In the genomic region with DNA sequence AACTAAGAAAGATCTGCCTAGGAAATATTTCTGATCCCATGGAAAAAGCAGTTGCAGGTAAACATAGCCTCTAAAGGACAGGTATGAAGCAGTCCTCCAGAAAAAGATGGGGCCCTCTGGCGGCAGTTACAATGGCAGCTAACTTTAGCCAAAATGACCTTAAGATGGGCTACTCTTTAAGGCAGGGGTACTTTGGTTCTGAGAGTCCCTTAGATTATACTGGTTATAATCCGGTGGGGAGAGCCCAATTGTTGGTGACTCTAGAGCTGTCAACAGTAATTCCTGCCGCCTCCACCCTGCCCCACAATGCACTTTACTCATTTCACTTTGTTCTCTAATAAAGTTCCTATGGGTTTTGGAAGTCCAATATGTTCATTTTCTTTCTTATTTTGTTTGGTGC, we compare ENCODE assay signal across 16 cellular contexts.
DNase-seq lines count a peak whose midpoint lies in the region; ATAC-seq, FAIRE-seq and TF ChIP-seq lines count a peak whose summit lies in the region.
"Had no signal": no experiment of that assay in that cellular context is flagged by ENCODE, and none has a peak within 500 bp of the region (broad histone marks: within the 10 kb centered on the region; RNA-seq: fewer than 3 reads in every experiment).

No MANE protein-coding gene starts in this region.

- peak; percentile 60 for ATAC-seq in WTC11
- ATAC-seq: SK-N-SH treated with all-trans-retinoic acid at 6 μM for 48 hours had no signal

- H3K4me1 Mint-ChIP-seq in HFFc6 (ENCODE audit: low read depth) (no peaks in the 10 kb centered on the region), WTC11 (peaks cover 16% of the 10 kb centered on the region)
- H3K4me1 Mint-ChIP-seq: activated naive CD8-positive, alpha-beta T cell treated with anti-CD3 and anti-CD28 coated beads for 36 hours had no signal

- no peak overlapping the region for H3K4me3 ChIP-seq in AG09309 (ENCODE audit: control insufficient read depth, low read depth, low read length)
- no peak overlapping the region for H3K4me3 ChIP-seq in keratinocyte (ENCODE audit: control insufficient read depth in 2 of 3, extremely low read depth in 1 of 3, insufficient read depth in 2 of 3, low read depth in 1 of 3, low read length in 3 of 3)
- H3K4me3 ChIP-seq in prostate gland = no peak overlapping the region
- H3K4me3 ChIP-seq: BLaER1, HAP-1 had no signal

- 80% methylated on average over 3 of the region's 3 CpGs for WGBS in prostate gland

- no peak for TF ChIP-seq POLR2A in prostate gland (IDR thresholded peaks at IDR 0.05)

- no peaks in the 10 kb centered on the region; the same call in 1 of the 2 replicates for H3K27me3 Mint-ChIP-seq in HFFc6 (ENCODE audit: insufficient read depth)
- H3K27me3 Mint-ChIP-seq in WTC11 (ENCODE audit: low read depth) = no peaks in the 10 kb centered on the region

- H3K27ac Mint-ChIP-seq in HFFc6 (no peak overlapping the region), WTC11 (no peak overlapping the region)
- H3K27ac Mint-ChIP-seq: activated naive CD8-positive, alpha-beta T cell treated with anti-CD3 and anti-CD28 coated beads for 36 hours had no signal

- H3K36me3 ChIP-seq in keratinocyte (ENCODE audit: control insufficient read depth in 2 of 2, extremely low read depth in 1 of 2, insufficient read depth in 2 of 2, low read length in 2 of 2) (no peaks in the 10 kb centered on the region), prostate gland (no peaks in the 10 kb centered on the region)
- H3K36me3 ChIP-seq: BLaER1, HAP-1 had no signal

- FAIRE-seq in keratinocyte (lab: Jason Lieb, UNC) = no peak

- H3K27me3 ChIP-seq in keratinocyte (ENCODE audit: control insufficient read depth, extremely low read depth, insufficient read depth, low read length) = peaks cover 2% of the 10 kb centered on the region
- H3K27me3 ChIP-seq in prostate gland (replicated peaks; ENCODE audit: insufficient read depth) = peaks cover under 1% of the 10 kb centered on the region
- H3K27me3 ChIP-seq: BLaER1 had no signal

- intact Hi-C loops in prostate gland (cut with DNase I) = loop anchor here (5.0 kb wide), 1 partner anchor 413 kb away; a partner anchor contains a TSS

- H4K20me1 ChIP-seq in keratinocyte (ENCODE audit: control insufficient read depth, extremely low read depth, insufficient read depth, low read length) = no peaks in the 10 kb centered on the region
- H4K20me1 ChIP-seq: BLaER1 had no signal

- H3K4me2 ChIP-seq in keratinocyte (ENCODE audit: control insufficient read depth, extremely low read depth, insufficient read depth, low read depth, low read length) = no peak overlapping the region
- H3K4me2 ChIP-seq: BLaER1 had no signal

- H3K9me3 Mint-ChIP-seq in HFFc6 (no peaks in the 10 kb centered on the region; the same call in 1 of the 2 replicates), WTC11 (no peaks in the 10 kb centered on the region)
- H3K9me3 Mint-ChIP-seq: activated naive CD8-positive, alpha-beta T cell treated with anti-CD3 and anti-CD28 coated beads for 36 hours had no signal

- POLR2A ChIA-PET in WTC11 (lab: Charles Lee) = no interaction called here

- dilution Hi-C loops in keratinocyte (cut with MboI; ENCODE audit: extremely low pct_ligation_motif_present, low sequenced_read_pairs) = loop anchor here (25.0 kb wide), 1 partner anchor 413 kb away; a partner anchor contains a TSS

- no peaks in the 10 kb centered on the region for H3K36me3 Mint-ChIP-seq in HFFc6 (ENCODE audit: low read depth)
- no peaks in the 10 kb centered on the region for H3K36me3 Mint-ChIP-seq in WTC11
- H3K36me3 Mint-ChIP-seq: activated naive CD8-positive, alpha-beta T cell treated with anti-CD3 and anti-CD28 coated beads for 36 hours had no signal

- peak; percentile 35 for TF ChIP-seq CTCF in AG09309 (IDR thresholded peaks at IDR 0.05; ENCODE audit: control insufficient read depth, insufficient read depth, low read depth, low read length, missing control alignments)
- TF ChIP-seq CTCF in HFFc6 (IDR thresholded peaks at IDR 0.05) = peak; percentile 45
- no peak for TF ChIP-seq CTCF in WTC11 (IDR thresholded peaks at IDR 0.05)
- TF ChIP-seq CTCF in keratinocyte (optimal IDR thresholded peaks at IDR 0.05 in 1 of 3, IDR thresholded peaks at IDR 0.05 in 1 of 3, conservative IDR thresholded peaks at IDR 0.05 in 1 of 3; ENCODE audit: extremely low read depth in 1 of 3, insufficient read depth in 2 of 3, low read length in 3 of 3) = peak in 2 of 3 experiments; percentile 41 to 44
- peak in 1 of 4 experiments; percentile 37 for TF ChIP-seq CTCF in prostate gland (IDR thresholded peaks at IDR 0.05)

- DNase-seq in AG09309 (ENCODE audit: low read depth) (no peak), HFFc6 (no peak), WTC11 (ENCODE audit: low spot score) (peak; percentile 56), keratinocyte (ENCODE audit: low read depth, low spot score) (no peak), prostate gland (ENCODE audit: low spot score) (no peak), SW 1271 (lab: John Stamatoyannopoulos, UW) (no peak)
- no peak for DNase-seq in activated CD4-positive, CD25-positive, alpha-beta regulatory T cell treated with anti-CD3 and anti-CD28 coated beads, Interleukin-2, amount 50 U/mL, for 72 hours
- DNase-seq in activated naive CD4-positive, alpha-beta T cell treated with Interleukin-2 at 50 U/mL for 16 hours = no peak
- DNase-seq: activated CD8-positive, alpha-beta memory T cell treated with anti-CD3 and anti-CD28 coated beads for 24 hours; activated naive CD8-positive, alpha-beta T cell treated with anti-CD3 and anti-CD28 coated beads for 36 hours; hippocampal formation; Kasumi-1; NCI-H345 had no signal

- CTCF ChIA-PET in WTC11 (lab: Charles Lee) = interaction anchor here (0.6 to 0.8 kb wide), 2 partner anchors 41 to 142 kb away, joined by 3 read pairs; no protein-coding TSS in a partner anchor

- no peaks in the 10 kb centered on the region for H3K79me2 ChIP-seq in keratinocyte (ENCODE audit: control insufficient read depth, insufficient read depth, low read length)

- H3K9me3 ChIP-seq in keratinocyte (ENCODE audit: control insufficient read depth, low read depth, low read length) = no peaks in the 10 kb centered on the region
- H3K9me3 ChIP-seq in prostate gland = no peaks in the 10 kb centered on the region
- H3K9me3 ChIP-seq: BLaER1, HAP-1 had no signal

- H3K9ac ChIP-seq in keratinocyte (ENCODE audit: control insufficient read depth, extremely low read depth, insufficient read depth, low read length) = no peak overlapping the region
- H3K9ac ChIP-seq: BLaER1 had no signal

- no peak overlapping the region for H3K27ac ChIP-seq in keratinocyte (ENCODE audit: control insufficient read depth, insufficient read depth, low read length)
- no peak overlapping the region for H3K27ac ChIP-seq in prostate gland
- H3K27ac ChIP-seq: BLaER1 had no signal

- H3K9me1 ChIP-seq in keratinocyte (ENCODE audit: control insufficient read depth, extremely low read depth, insufficient read depth, low read length) = no peaks in the 10 kb centered on the region

- no peak overlapping the region for H2AFZ ChIP-seq in keratinocyte (ENCODE audit: control insufficient read depth, low read length)

- H3K4me1 ChIP-seq in keratinocyte (ENCODE audit: control insufficient read depth, extremely low read depth, insufficient read depth, low read length) = no peaks in the 10 kb centered on the region
- H3K4me1 ChIP-seq in prostate gland (replicated peaks) = no peaks in the 10 kb centered on the region
- H3K4me1 ChIP-seq: BLaER1 had no signal

- H3K4me3 Mint-ChIP-seq in HFFc6 (no peak overlapping the region), WTC11 (no peak overlapping the region)
- H3K4me3 Mint-ChIP-seq: activated naive CD8-positive, alpha-beta T cell treated with anti-CD3 and anti-CD28 coated beads for 36 hours had no signal

TF ChIP-seq in WTC11, 78 proteins besides CTCF, POLR2A, EP300 and RAD21 (continues in another document):
- TF ChIP-seq, protein P1, sequence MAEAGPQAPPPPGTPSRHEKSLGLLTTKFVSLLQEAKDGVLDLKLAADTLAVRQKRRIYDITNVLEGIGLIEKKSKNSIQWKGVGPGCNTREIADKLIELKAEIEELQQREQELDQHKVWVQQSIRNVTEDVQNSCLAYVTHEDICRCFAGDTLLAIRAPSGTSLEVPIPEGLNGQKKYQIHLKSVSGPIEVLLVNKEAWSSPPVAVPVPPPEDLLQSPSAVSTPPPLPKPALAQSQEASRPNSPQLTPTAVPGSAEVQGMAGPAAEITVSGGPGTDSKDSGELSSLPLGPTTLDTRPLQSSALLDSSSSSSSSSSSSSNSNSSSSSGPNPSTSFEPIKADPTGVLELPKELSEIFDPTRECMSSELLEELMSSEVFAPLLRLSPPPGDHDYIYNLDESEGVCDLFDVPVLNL (CRISPR knock-in tag; IDR thresholded peaks at IDR 0.05; ENCODE audit: borderline replicate concordance, low read depth) = no peak
- TF ChIP-seq FOXK1 (CRISPR knock-in tag; IDR thresholded peaks at IDR 0.05) = no peak
- TF ChIP-seq KAT7 (CRISPR knock-in tag; IDR thresholded peaks at IDR 0.05; ENCODE audit: borderline replicate concordance) = no peak
- TF ChIP-seq, protein P2, sequence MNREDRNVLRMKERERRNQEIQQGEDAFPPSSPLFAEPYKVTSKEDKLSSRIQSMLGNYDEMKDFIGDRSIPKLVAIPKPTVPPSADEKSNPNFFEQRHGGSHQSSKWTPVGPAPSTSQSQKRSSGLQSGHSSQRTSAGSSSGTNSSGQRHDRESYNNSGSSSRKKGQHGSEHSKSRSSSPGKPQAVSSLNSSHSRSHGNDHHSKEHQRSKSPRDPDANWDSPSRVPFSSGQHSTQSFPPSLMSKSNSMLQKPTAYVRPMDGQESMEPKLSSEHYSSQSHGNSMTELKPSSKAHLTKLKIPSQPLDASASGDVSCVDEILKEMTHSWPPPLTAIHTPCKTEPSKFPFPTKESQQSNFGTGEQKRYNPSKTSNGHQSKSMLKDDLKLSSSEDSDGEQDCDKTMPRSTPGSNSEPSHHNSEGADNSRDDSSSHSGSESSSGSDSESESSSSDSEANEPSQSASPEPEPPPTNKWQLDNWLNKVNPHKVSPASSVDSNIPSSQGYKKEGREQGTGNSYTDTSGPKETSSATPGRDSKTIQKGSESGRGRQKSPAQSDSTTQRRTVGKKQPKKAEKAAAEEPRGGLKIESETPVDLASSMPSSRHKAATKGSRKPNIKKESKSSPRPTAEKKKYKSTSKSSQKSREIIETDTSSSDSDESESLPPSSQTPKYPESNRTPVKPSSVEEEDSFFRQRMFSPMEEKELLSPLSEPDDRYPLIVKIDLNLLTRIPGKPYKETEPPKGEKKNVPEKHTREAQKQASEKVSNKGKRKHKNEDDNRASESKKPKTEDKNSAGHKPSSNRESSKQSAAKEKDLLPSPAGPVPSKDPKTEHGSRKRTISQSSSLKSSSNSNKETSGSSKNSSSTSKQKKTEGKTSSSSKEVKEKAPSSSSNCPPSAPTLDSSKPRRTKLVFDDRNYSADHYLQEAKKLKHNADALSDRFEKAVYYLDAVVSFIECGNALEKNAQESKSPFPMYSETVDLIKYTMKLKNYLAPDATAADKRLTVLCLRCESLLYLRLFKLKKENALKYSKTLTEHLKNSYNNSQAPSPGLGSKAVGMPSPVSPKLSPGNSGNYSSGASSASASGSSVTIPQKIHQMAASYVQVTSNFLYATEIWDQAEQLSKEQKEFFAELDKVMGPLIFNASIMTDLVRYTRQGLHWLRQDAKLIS (CRISPR knock-in tag; IDR thresholded peaks at IDR 0.05; ENCODE audit: borderline replicate concordance) = no peak
